1 cellular context compared by ENCODE assay signal in the genomic region with DNA sequence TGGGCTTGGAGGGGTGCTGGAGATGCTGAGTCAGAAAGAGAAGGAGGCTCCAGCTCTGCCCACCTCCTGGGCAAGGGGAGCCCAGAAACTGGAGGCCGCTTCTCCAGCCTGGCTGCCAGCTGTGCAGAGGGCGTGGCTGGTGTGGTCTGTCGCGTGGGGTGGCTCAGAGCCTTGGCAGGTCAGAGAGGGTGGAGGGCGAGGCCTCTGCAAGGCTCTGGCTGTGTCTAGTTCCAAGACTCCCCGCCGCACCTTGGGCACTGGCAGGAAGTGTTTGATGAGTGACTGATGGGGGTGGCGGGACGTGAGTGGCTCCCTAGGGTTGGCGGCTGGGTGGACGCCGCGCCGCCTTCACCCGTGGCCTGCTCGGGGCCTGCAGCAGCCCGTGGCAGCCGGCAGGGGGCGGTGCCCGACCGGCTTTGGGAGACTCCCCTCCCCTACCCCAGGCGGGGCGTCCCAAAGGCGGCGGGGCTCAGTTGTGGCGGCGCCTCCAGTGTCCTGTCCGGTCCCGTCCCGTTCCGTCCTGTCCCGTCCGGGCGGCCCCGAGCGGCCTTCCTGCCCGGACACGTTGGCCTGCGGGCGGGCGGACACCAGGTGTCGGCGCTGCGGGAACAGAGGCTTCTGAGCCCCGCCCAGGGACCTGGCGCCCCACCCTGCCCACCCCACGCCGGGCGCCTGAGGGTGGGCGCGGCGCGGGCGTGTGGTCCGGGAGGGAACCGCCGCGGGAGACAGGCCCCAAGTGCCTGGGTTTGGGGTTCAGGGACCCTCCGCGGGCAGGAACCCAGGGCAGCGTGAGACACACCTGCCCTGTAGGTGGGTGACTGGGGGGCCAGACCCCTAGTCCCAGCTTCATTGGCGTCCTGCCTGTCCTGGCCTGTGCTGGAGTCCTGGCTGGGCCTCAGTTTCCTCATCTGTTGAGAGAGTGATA.
A peak's percentile ranks its signal among the peaks of the same experiment; 100 is the strongest.
TF ChIP-seq lines count a peak whose summit lies in the region.

No MANE protein-coding gene starts in this region.

TF ChIP-seq in H1, 55 proteins besides CTCF, POLR2A, EP300 and RAD21 (continued from another document):
- TF ChIP-seq TCF12 (IDR thresholded peaks at IDR 0.05; ENCODE audit: low read depth, low read length): no peak
- TF ChIP-seq TBP (IDR thresholded peaks at IDR 0.05; ENCODE audit: low read depth, low read length): no peak; the same call in 1 of the 2 replicates
- TF ChIP-seq HDAC2 (IDR thresholded peaks at IDR 0.05; ENCODE audit: borderline replicate concordance in 1 of 2, low read depth in 2 of 2, low read length in 2 of 2): peak; percentile 43 to 72; a peak in 2 of 4 replicates
- no peak for TF ChIP-seq SP4 (IDR thresholded peaks at IDR 0.05; ENCODE audit: low read length)
- TF ChIP-seq JUN (IDR thresholded peaks at IDR 0.05; ENCODE audit: low read depth, low read length): no peak
- TF ChIP-seq FOSL1 (IDR thresholded peaks at IDR 0.05; ENCODE audit: insufficient read depth, low read depth, low read length): no peak
- TF ChIP-seq, protein P1, sequence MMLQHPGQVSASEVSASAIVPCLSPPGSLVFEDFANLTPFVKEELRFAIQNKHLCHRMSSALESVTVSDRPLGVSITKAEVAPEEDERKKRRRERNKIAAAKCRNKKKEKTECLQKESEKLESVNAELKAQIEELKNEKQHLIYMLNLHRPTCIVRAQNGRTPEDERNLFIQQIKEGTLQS (IDR thresholded peaks at IDR 0.05; ENCODE audit: insufficient read depth, low read depth, low read length): no peak
- TF ChIP-seq TAF1 (IDR thresholded peaks at IDR 0.05; ENCODE audit: low read depth, low read length): peak; percentile 51; the same call in 1 of the 2 replicates
- TF ChIP-seq KDM4A (IDR thresholded peaks at IDR 0.05; ENCODE audit: low read depth, low read length, severe bottlenecking): peak; percentile 48
- no peak for TF ChIP-seq GTF2F1 (IDR thresholded peaks at IDR 0.05; ENCODE audit: borderline replicate concordance, low read depth, low read length)
- 0 out of 2 replicates have a peak, but pooled peaks have one; percentile 8 for TF ChIP-seq YY1 (IDR thresholded peaks at IDR 0.05; ENCODE audit: low read depth, low read length)
- no peak for TF ChIP-seq CTBP2 (IDR thresholded peaks at IDR 0.05; ENCODE audit: borderline replicate concordance, insufficient read depth, insufficient read length, low read length)
- no peak for TF ChIP-seq SUZ12 (IDR thresholded peaks at IDR 0.05; ENCODE audit: low read length)
- peak; percentile 89 for TF ChIP-seq BACH1 (IDR thresholded peaks at IDR 0.05; ENCODE audit: low read length)
